22 cellular contexts compared by ENCODE assay signal in the genomic region with DNA sequence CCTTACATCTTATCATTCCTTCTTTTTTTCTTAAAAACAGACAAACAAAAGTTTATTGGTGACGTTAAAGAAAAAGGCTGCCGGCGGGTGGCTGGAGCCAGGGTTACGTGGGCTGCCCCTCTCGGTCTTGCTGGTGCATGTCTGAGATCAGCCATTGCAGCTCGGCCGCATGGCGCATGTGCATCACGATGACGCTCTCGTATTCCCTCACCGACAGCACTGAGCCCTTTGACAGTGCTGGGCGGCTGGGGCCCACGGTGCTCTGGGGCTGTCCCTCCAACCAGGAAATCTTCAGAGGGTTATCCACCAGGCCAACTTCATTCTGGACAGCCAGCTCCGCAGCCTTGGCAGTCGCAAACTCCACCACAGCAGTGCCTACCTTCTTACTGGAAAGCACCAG.
"Had no signal": no experiment of that assay in that cellular context is flagged by ENCODE, and none has a peak within 500 bp of the region (broad histone marks: within the 10 kb centered on the region; RNA-seq: fewer than 3 reads in every experiment).

No MANE protein-coding gene starts in this region.

- FAIRE-seq: colon, keratinocyte had no signal

- H3K4me1 ChIP-seq: gastrocnemius medialis, neural progenitor cell, prostate gland, sigmoid colon, stomach, vagina had no signal

- H3K9ac ChIP-seq: neural progenitor cell had no signal

- H3K4me3 ChIP-seq: gastrocnemius medialis, neural progenitor cell, prostate gland, sigmoid colon, stomach, thoracic aorta, vagina had no signal

- H3K36me3 ChIP-seq: gastrocnemius medialis, neural progenitor cell, prostate gland, sigmoid colon, stomach, thoracic aorta, vagina had no signal

- DNase-seq: effector CD8-positive, alpha-beta T cell; endodermal cell; foreskin fibroblast; gastrocnemius medialis; head of caudate nucleus; mesenchymal stem cell; midbrain; naive thymus-derived CD4-positive, alpha-beta T cell; nucleus accumbens; sigmoid colon; stimulated activated CD4-positive, alpha-beta T cell treated with anti-CD3 and anti-CD28 coated beads, Interleukin-2, amount 100 ng/mL, for 24 hours; stimulated activated CD4-positive, alpha-beta T cell treated with anti-CD3 and anti-CD28 coated beads, Interleukin-4, amount 100 ng/mL, for 24 hours; stimulated activated naive CD4-positive, alpha-beta T cell treated with Interleukin-2 at 50 U/mL for 16 hours; stomach; trophoblast cell had no signal

- H3K27me3 ChIP-seq: gastrocnemius medialis, neural progenitor cell, sigmoid colon, stomach, vagina had no signal

- H3K9me3 ChIP-seq: gastrocnemius medialis, prostate gland, sigmoid colon, stomach, thoracic aorta, vagina had no signal

- H3K27ac ChIP-seq: epithelial cell of prostate, gastrocnemius medialis, neural progenitor cell, prostate gland, sigmoid colon, stomach, thoracic aorta, vagina had no signal
